27 cellular contexts compared by ENCODE assay signal in the genomic region with DNA sequence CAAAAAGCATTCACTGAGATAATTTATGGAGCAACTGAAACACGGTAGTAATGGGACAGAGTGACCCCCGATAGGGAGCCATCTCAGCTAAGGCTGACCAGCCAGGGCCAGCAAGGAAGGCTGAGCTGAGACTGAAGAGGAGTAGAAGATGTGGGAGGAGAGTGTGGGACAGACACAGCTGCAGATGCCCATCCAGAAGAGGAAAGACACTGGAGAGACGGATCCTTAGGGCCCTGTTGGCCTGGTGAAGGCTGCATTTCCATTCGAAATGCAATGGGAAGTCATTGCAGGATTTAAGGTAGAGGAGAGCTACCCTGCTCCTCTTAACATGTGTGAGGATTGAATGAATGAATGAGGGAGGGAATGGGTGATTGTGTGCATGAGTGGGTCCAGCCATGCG. TPM values are rescaled to one million over a fixed set of nuclear protein-coding genes. Genes with fewer than 3 reads are reported as not detected.
DNase-seq lines count a peak whose midpoint lies in the region; ATAC-seq, FAIRE-seq and TF ChIP-seq lines count a peak whose summit lies in the region.
"Had no signal": no experiment of that assay in that cellular context is flagged by ENCODE, and none has a peak within 500 bp of the region (broad histone marks: within the 10 kb centered on the region; RNA-seq: fewer than 3 reads in every experiment).

No MANE protein-coding gene starts in this region.

- H3K9ac ChIP-seq in H1 (replicated peaks in 1 of 4; ENCODE audit: extremely low read depth in 1 of 4, low read depth in 3 of 4, low read length in 3 of 4): no peak overlapping the region
- H3K9ac ChIP-seq: BLaER1 had no signal

- H4K20me1 ChIP-seq in H1 (replicated peaks in 1 of 2; ENCODE audit: control insufficient read depth in 1 of 2, insufficient read depth in 2 of 2, low read length in 2 of 2): no peaks in the 10 kb centered on the region
- H4K20me1 ChIP-seq: BLaER1 had no signal

- H3K27ac Mint-ChIP-seq in osteocyte (ENCODE audit: unreplicated experiment): no peak overlapping the region
- no peak overlapping the region for H3K27ac Mint-ChIP-seq in stimulated activated memory B cell treated with anti-CD40 and anti-IgM and Interleukin-4, amounts not matched to agents 10 μg/mL and 1 μg/mL and 100 μg/mL, for 72 hours
- H3K27ac Mint-ChIP-seq: activated naive CD4-positive, alpha-beta T cell treated with anti-CD3 and anti-CD28 coated beads, Interleukin-2, amount 50 U/mL, for 24 hours; activated T-cell treated with anti-CD3 and anti-CD28 coated beads, Interleukin-2, amount 50 U/mL, for 72 hours; immature natural killer cell had no signal

- H3K56ac ChIP-seq in H1 (replicated peaks; ENCODE audit: insufficient read length, low read depth, low read length): no peak overlapping the region

- H2BK12ac ChIP-seq in H1 (ENCODE audit: low read depth, low read length): 0 out of 2 replicates have a peak overlapping the region, but pooled peaks have one; percentile 46

- no peaks in the 10 kb centered on the region for H3K79me2 ChIP-seq in H1 (ENCODE audit: control insufficient read depth in 1 of 2, insufficient read depth in 2 of 2, low read length in 2 of 2)
- H3K79me2 ChIP-seq: hepatocyte had no signal

- no peak overlapping the region for H2BK120ac ChIP-seq in H1 (replicated peaks; ENCODE audit: low read depth, low read length)

- H3K27me3 ChIP-seq in Peyer's patch (no peaks in the 10 kb centered on the region), H1 (replicated peaks in 1 of 4; ENCODE audit: control insufficient read depth in 3 of 4, extremely low read depth in 1 of 4, insufficient read depth in 3 of 4, low read length in 3 of 4) (peaks cover 0 to 3% (median 0%) of the 10 kb centered on the region in 4 experiments; a peak in 3 of 7 replicates)
- H3K27me3 ChIP-seq: ascending aorta, BLaER1, gastrocnemius medialis, left lung, MG63, ovary had no signal

- POLR2A ChIA-PET in H1 (lab: Charles Lee; ENCODE audit: partially characterized antibody): no interaction called here

- ATAC-seq in esophagus mucosa (no peak), HG03521 (IDR thresholded peaks at IDR 0.05; ENCODE audit: unreplicated experiment) (no peak)
- ATAC-seq in stimulated activated memory B cell treated with anti-CD40 and anti-IgM and Interleukin-4, amounts not matched to agents 10 μg/mL and 1 μg/mL and 100 μg/mL, for 72 hours: no peak
- ATAC-seq: activated T-cell treated with anti-CD3 and anti-CD28 coated beads, Interleukin-2, amount 50 U/mL, for 72 hours; gastrocnemius medialis; left lung; naive thymus-derived CD8-positive, alpha-beta T cell had no signal

- H2AFZ ChIP-seq in H1 (ENCODE audit: low read length): no peak overlapping the region
- H2AFZ ChIP-seq: hepatocyte had no signal

- H4K91ac ChIP-seq in H1 (replicated peaks; ENCODE audit: insufficient read length, low read length): no peak overlapping the region

- H3K27ac ChIP-seq in Peyer's patch: no peak overlapping the region
- H3K27ac ChIP-seq in H1 (ENCODE audit: low read depth, low read length): no peak overlapping the region
- H3K27ac ChIP-seq: ascending aorta, BLaER1, cardiac muscle cell, gastrocnemius medialis, hepatocyte, left lung, ovary had no signal

- no peaks in the 10 kb centered on the region; the same call in 1 of the 2 replicates for H3K23me2 ChIP-seq in H1 (ENCODE audit: low read depth, low read length)

- H3K36me3 Mint-ChIP-seq in osteocyte (ENCODE audit: unreplicated experiment): no peaks in the 10 kb centered on the region
- no peaks in the 10 kb centered on the region for H3K36me3 Mint-ChIP-seq in stimulated activated memory B cell treated with anti-CD40 and anti-IgM and Interleukin-4, amounts not matched to agents 10 μg/mL and 1 μg/mL and 100 μg/mL, for 72 hours
- H3K36me3 Mint-ChIP-seq: activated naive CD4-positive, alpha-beta T cell treated with anti-CD3 and anti-CD28 coated beads, Interleukin-2, amount 50 U/mL, for 24 hours; immature natural killer cell; naive thymus-derived CD8-positive, alpha-beta T cell had no signal

- no peak overlapping the region for H2AK5ac ChIP-seq in H1 (ENCODE audit: low read depth, low read length)

- WGBS in H1 (ENCODE audit: extremely low coverage in 1 of 2, insufficient coverage in 1 of 2, insufficient read length in 1 of 2, insufficient replicate concordance in 2 of 2, low coverage in 1 of 2, low lambda C conversion rate in 2 of 2, missing lambda C conversion rate in 1 of 2), 2 experiments: 93% methylated on average over 5 of the region's 5 CpGs; no CpG with 5 or more reads in 1 of the 2 experiments

- H3K79me1 ChIP-seq in H1 (ENCODE audit: low read depth, low read length): no peaks in the 10 kb centered on the region

- H3K4me2 ChIP-seq in H1 (ENCODE audit: insufficient read depth in 1 of 2, low read depth in 2 of 2, low read length in 2 of 2): no peak overlapping the region
- H3K4me2 ChIP-seq: BLaER1, hepatocyte had no signal

- H2BK15ac ChIP-seq in H1 (ENCODE audit: low read length): 0 out of 2 replicates have a peak overlapping the region, but pooled peaks have one; percentile 33

- H3K9me3 ChIP-seq in Peyer's patch (no peaks in the 10 kb centered on the region), H1 (ENCODE audit: insufficient read depth in 2 of 2, low read depth in 1 of 2, low read length in 1 of 2) (no peaks in the 10 kb centered on the region)
- H3K9me3 ChIP-seq: ascending aorta, BLaER1, gastrocnemius medialis, HAP-1, left lung, MG63, ovary had no signal

- peaks cover 2% of the 10 kb centered on the region for H3K4me1 Mint-ChIP-seq in osteocyte (ENCODE audit: unreplicated experiment)
- peaks cover 19% of the 10 kb centered on the region for H3K4me1 Mint-ChIP-seq in stimulated activated memory B cell treated with anti-CD40 and anti-IgM and Interleukin-4, amounts not matched to agents 10 μg/mL and 1 μg/mL and 100 μg/mL, for 72 hours

- H4K8ac ChIP-seq in H1 (ENCODE audit: extremely low read depth, insufficient read depth, low read length): no peak overlapping the region; the same call in 1 of the 2 replicates

- no peak overlapping the region for H4K5ac ChIP-seq in H1 (ENCODE audit: insufficient read length, low read depth, low read length)

- FAIRE-seq in H1 (lab: Jason Lieb, UNC): no peak
- FAIRE-seq: TTC549 had no signal

- no peaks in the 10 kb centered on the region for H3K9me3 Mint-ChIP-seq in osteocyte (ENCODE audit: unreplicated experiment)
- H3K9me3 Mint-ChIP-seq in stimulated activated memory B cell treated with anti-CD40 and anti-IgM and Interleukin-4, amounts not matched to agents 10 μg/mL and 1 μg/mL and 100 μg/mL, for 72 hours: no peaks in the 10 kb centered on the region
- H3K9me3 Mint-ChIP-seq: activated naive CD4-positive, alpha-beta T cell treated with anti-CD3 and anti-CD28 coated beads, Interleukin-2, amount 50 U/mL, for 24 hours; activated T-cell treated with anti-CD3 and anti-CD28 coated beads, Interleukin-2, amount 50 U/mL, for 72 hours; immature natural killer cell; naive thymus-derived CD8-positive, alpha-beta T cell had no signal

- peaks cover 9% of the 10 kb centered on the region for H3K27me3 Mint-ChIP-seq in osteocyte (ENCODE audit: unreplicated experiment)
- no peaks in the 10 kb centered on the region for H3K27me3 Mint-ChIP-seq in stimulated activated memory B cell treated with anti-CD40 and anti-IgM and Interleukin-4, amounts not matched to agents 10 μg/mL and 1 μg/mL and 100 μg/mL, for 72 hours
- H3K27me3 Mint-ChIP-seq: activated naive CD4-positive, alpha-beta T cell treated with anti-CD3 and anti-CD28 coated beads, Interleukin-2, amount 50 U/mL, for 24 hours had no signal

- no peak for TF ChIP-seq RAD21 in H1 (IDR thresholded peaks at IDR 0.05 in 1 of 2, conservative IDR thresholded peaks at IDR 0.05 in 1 of 2; ENCODE audit: low read depth in 2 of 2, low read length in 2 of 2)

- no peak overlapping the region for H3K18ac ChIP-seq in H1 (ENCODE audit: extremely low read depth, low read length)

- DNase-seq in D341Med (ENCODE audit: low spot score): peak; percentile 5
- DNase-seq in Peyer's patch: peak in 2 of 3 donors; percentile 8 to 9
- DNase-seq in H1 (ENCODE audit: low read depth in 1 of 2, low spot score in 2 of 2): no peak
- DNase-seq in osteocyte (ENCODE audit: extremely low spot score, unreplicated experiment): peak; percentile 25
- DNase-seq in anterior cingulate cortex (lab: John Stamatoyannopoulos, UW): no peak
- DNase-seq: activated T-cell treated with anti-CD3 and anti-CD28 coated beads, Interleukin-2, amount 50 U/mL, for 72 hours; cortex of kidney; gastrocnemius medialis; GDM1; immature natural killer cell; KBM-7; MG63; NCI-H2029; NCI-H748 treated with DMSO at 0.1 percent for 48 hours had no signal

- H3K23ac ChIP-seq in H1 (ENCODE audit: insufficient read length): no peak overlapping the region

- H2BK20ac ChIP-seq in H1 (ENCODE audit: low read length): no peak overlapping the region

- TF ChIP-seq EP300 in H1 (IDR thresholded peaks at IDR 0.05; ENCODE audit: borderline replicate concordance in 1 of 2, low read depth in 2 of 2, low read length in 2 of 2): no peak

- H3K14ac ChIP-seq in H1 (ENCODE audit: insufficient read length): no peak overlapping the region

- H3K4me3 Mint-ChIP-seq in osteocyte (ENCODE audit: unreplicated experiment): no peak overlapping the region
- H3K4me3 Mint-ChIP-seq in stimulated activated memory B cell treated with anti-CD40 and anti-IgM and Interleukin-4, amounts not matched to agents 10 μg/mL and 1 μg/mL and 100 μg/mL, for 72 hours: no peak overlapping the region
- H3K4me3 Mint-ChIP-seq: activated naive CD4-positive, alpha-beta T cell treated with anti-CD3 and anti-CD28 coated beads, Interleukin-2, amount 50 U/mL, for 24 hours; activated T-cell treated with anti-CD3 and anti-CD28 coated beads, Interleukin-2, amount 50 U/mL, for 72 hours; immature natural killer cell; naive thymus-derived CD8-positive, alpha-beta T cell had no signal

- CTCF ChIA-PET in H1 (lab: Charles Lee; ENCODE audit: partially characterized antibody): interaction anchor here (0.7 to 4.3 kb wide), 5 partner anchors 10 to 93 kb away, joined by 3 to 29 read pairs (median 3); no protein-coding TSS in a partner anchor

- H3K4me1 ChIP-seq in Peyer's patch: peaks cover 0 to 4% (median 0%) of the 10 kb centered on the region in 4 donors
- peaks cover 0 to 10% (median 3%) of the 10 kb centered on the region in 4 experiments; a peak in 3 of 7 replicates for H3K4me1 ChIP-seq in H1 (replicated peaks in 1 of 4; ENCODE audit: control insufficient read depth in 3 of 4, insufficient read depth in 4 of 4, low read length in 3 of 4)
- H3K4me1 ChIP-seq: ascending aorta, gastrocnemius medialis, HAP-1 had no signal

- H3K4me3 ChIP-seq in Peyer's patch (no peak overlapping the region), H1 (ENCODE audit: extremely low read depth in 1 of 4, insufficient read depth in 2 of 4, low read depth in 3 of 4, low read length in 4 of 4) (no peak overlapping the region)
- H3K4me3 ChIP-seq: ascending aorta, BLaER1, cardiac muscle cell, gastrocnemius medialis, HAP-1, hepatocyte, left lung, MG63, ovary had no signal

- no peak overlapping the region for H3K4ac ChIP-seq in H1 (replicated peaks; ENCODE audit: insufficient read length, low read depth, low read length)

- H3K36me3 ChIP-seq in Peyer's patch (no peaks in the 10 kb centered on the region), H1 (ENCODE audit: control insufficient read depth in 2 of 4, insufficient read depth in 4 of 4, low read length in 3 of 4) (no peaks in the 10 kb centered on the region)
- H3K36me3 ChIP-seq: ascending aorta, BLaER1, cardiac muscle cell, gastrocnemius medialis, HAP-1, left lung, MG63, ovary had no signal

- no peak for TF ChIP-seq POLR2A in Peyer's patch (IDR thresholded peaks at IDR 0.05)
- TF ChIP-seq POLR2A in H1 (IDR thresholded peaks at IDR 0.05; ENCODE audit: control extremely low read depth in 1 of 2, low read depth in 2 of 2, low read length in 2 of 2): no peak

- TF ChIP-seq CTCF in Peyer's patch (IDR thresholded peaks at IDR 0.05) (no peak), H1 (IDR thresholded peaks at IDR 0.05; ENCODE audit: control extremely low read depth in 1 of 3, insufficient read depth in 1 of 3, low read depth in 1 of 3, low read length in 3 of 3) (no peak), osteocyte (IDR thresholded peaks at IDR 0.05) (no peak)

- no peak overlapping the region for H2BK5ac ChIP-seq in H1 (ENCODE audit: low read depth, low read length)

RNA-seq across cellular contexts. Expression of a gene that starts 44.0 kb away (rescaled TPM):
- total RNA-seq in Peyer's patch (10 to 100 TPM in 1 of 4 donors, 1 to 10 TPM in 3; 4.5 to 33.8 (median 5.0) TPM), osteocyte (4.4 and 6.3 TPM in 2 replicates), esophagus mucosa (21.0 TPM)
- 66.4 and 68.1 TPM in 2 replicates for total RNA-seq in H1 (2021; fragmentation: NEBNext Ultra II Directional; extraction: Animal tissue kit (Norgen Biotek cat#: 25700))
- 63.2 and 74.6 TPM in 2 replicates for polyA plus RNA-seq in H1 (2011; rRNA removed)
- polyA plus RNA-seq in H1 (2011; cell fraction: cytosol; rRNA removed): 70.8 TPM
- polyA plus RNA-seq in H1 (2011; cell fraction: nucleus; rRNA removed): 254 TPM
- polyA plus RNA-seq in H1 (2012, experiment 1 of 2): 37.5 to 52.4 TPM (median 44.7 TPM) in 4 replicates
- 7.8 TPM for polyA plus RNA-seq in H1 (2012, experiment 2 of 2)
- 62.6 TPM for polyA plus RNA-seq in H1 (2013, experiment 1 of 2)
- polyA plus RNA-seq in H1 (2013, experiment 2 of 2): 67.6 TPM
- 214 and 223 TPM in 2 replicates for polyA minus RNA-seq in H1 (2011; rRNA and poly(A)+ RNA removed)
- 69.7 TPM for polyA minus RNA-seq in H1 (2011; cell fraction: cytosol; rRNA and poly(A)+ RNA removed)
- 139 TPM for polyA minus RNA-seq in H1 (2011; cell fraction: nucleus; rRNA and poly(A)+ RNA removed)

Comparison
In these comparisons a context has a peak if more than half of its experiments do, and no peak if none do; other contexts are left out.
1. DNase-seq: peak in D341Med (single experiment), Peyer's patch (2 of 3) and osteocyte (single experiment); none in H1 (0 of 2) and anterior cingulate cortex (0 of 58).